ENCODE assay signal across 8 cellular contexts in genomic region chr12:106357549-106358409, GRCh38. TPM values are rescaled to one million over a fixed set of nuclear protein-coding genes. Genes with fewer than 3 reads are reported as not detected.
DNase-seq lines count a peak whose midpoint lies in the region; ATAC-seq and TF ChIP-seq lines count a peak whose summit lies in the region.

TSS of gene POLR3B (plus strand) at chr12:106357748. CDS start at chr12:106357880, 132 bp downstream.

- H3K4me3 Mint-ChIP-seq in natural killer cell treated with Interleukin-12 subunit alpha and Interleukin-12 subunit beta and Interleukin-15 and Interleukin-18, amount 100 ng/mL, for 72 hours: peak within 1 kb of the TSS; percentile 96

- peak; percentile 96 for ATAC-seq in natural killer cell treated with Interleukin-12 subunit alpha and Interleukin-12 subunit beta and Interleukin-15 and Interleukin-18, amount 100 ng/mL, for 72 hours
- peak; percentile 96 for ATAC-seq in stimulated activated naive CD8-positive, alpha-beta T cell treated with anti-CD3 and anti-CD28 coated beads, Interleukin-15, Interleukin-2, amounts not matched to agents 100 U/mL and 50 U/mL, for 24 hours

- peaks cover 12 to 17% of the 10 kb centered on the region in 2 donors for H3K4me1 Mint-ChIP-seq in natural killer cell treated with Interleukin-12 subunit alpha and Interleukin-12 subunit beta and Interleukin-15 and Interleukin-18, amount 100 ng/mL, for 72 hours (ENCODE audit: low read depth in 2 of 2)

- H3K9me3 Mint-ChIP-seq in natural killer cell treated with Interleukin-12 subunit alpha and Interleukin-12 subunit beta and Interleukin-15 and Interleukin-18, amount 100 ng/mL, for 72 hours: no peaks in the 10 kb centered on the region

- peak within 1 kb of the TSS; percentile 88 to 97 for H3K27ac Mint-ChIP-seq in natural killer cell treated with Interleukin-12 subunit alpha and Interleukin-12 subunit beta and Interleukin-15 and Interleukin-18, amount 100 ng/mL, for 72 hours

- DNase-seq in ELF-1 (ENCODE audit: low read depth, low spot score) (peak; percentile 97), GOT3 (lab: John Stamatoyannopoulos, UW) (peak; percentile 81), RPMI8226 (peak; percentile 94), fibroblast of peridontal ligament (ENCODE audit: extremely low read depth) (peak; percentile 97)
- peak; percentile 93 for DNase-seq in activated T-helper 9 cell treated with anti-CD3 and anti-CD28 coated beads, Interleukin-2, amount 50 U/mL, for 16 hours (ENCODE audit: low read depth)
- peak; percentile 94 for DNase-seq in natural killer cell treated with Interleukin-12 subunit alpha and Interleukin-12 subunit beta and Interleukin-15 and Interleukin-18, amount 100 ng/mL, for 72 hours (ENCODE audit: low spot score)
- peak; percentile 95 for DNase-seq in stimulated activated naive CD8-positive, alpha-beta T cell treated with anti-CD3 and anti-CD28 coated beads, Interleukin-15, Interleukin-2, amounts not matched to agents 100 U/mL and 50 U/mL, for 24 hours

- no peaks in the 10 kb centered on the region for H3K36me3 Mint-ChIP-seq in natural killer cell treated with Interleukin-12 subunit alpha and Interleukin-12 subunit beta and Interleukin-15 and Interleukin-18, amount 100 ng/mL, for 72 hours

- no peaks in the 10 kb centered on the region for H3K27me3 Mint-ChIP-seq in natural killer cell treated with Interleukin-12 subunit alpha and Interleukin-12 subunit beta and Interleukin-15 and Interleukin-18, amount 100 ng/mL, for 72 hours

- peak; percentile 92 for TF ChIP-seq CTCF in LNCAP (IDR thresholded peaks at IDR 0.05)

RNA-seq across cellular contexts. Expression of gene POLR3B, which starts in this region (rescaled TPM):
- total RNA-seq in natural killer cell treated with Interleukin-12 subunit alpha and Interleukin-12 subunit beta and Interleukin-15 and Interleukin-18, amount 100 ng/mL, for 72 hours: 10 to 100 TPM in 1 of 2 donors, 1 to 10 TPM in 1; 9.0 to 12.3 TPM

Comparison
In these comparisons a context has a peak if more than half of its experiments do, and no peak if none do; other contexts are left out.
1. Peak in every context shown above with its lines: DNase-seq and ATAC-seq.